ENCODE assay signal across 9 cellular contexts in the genomic region with DNA sequence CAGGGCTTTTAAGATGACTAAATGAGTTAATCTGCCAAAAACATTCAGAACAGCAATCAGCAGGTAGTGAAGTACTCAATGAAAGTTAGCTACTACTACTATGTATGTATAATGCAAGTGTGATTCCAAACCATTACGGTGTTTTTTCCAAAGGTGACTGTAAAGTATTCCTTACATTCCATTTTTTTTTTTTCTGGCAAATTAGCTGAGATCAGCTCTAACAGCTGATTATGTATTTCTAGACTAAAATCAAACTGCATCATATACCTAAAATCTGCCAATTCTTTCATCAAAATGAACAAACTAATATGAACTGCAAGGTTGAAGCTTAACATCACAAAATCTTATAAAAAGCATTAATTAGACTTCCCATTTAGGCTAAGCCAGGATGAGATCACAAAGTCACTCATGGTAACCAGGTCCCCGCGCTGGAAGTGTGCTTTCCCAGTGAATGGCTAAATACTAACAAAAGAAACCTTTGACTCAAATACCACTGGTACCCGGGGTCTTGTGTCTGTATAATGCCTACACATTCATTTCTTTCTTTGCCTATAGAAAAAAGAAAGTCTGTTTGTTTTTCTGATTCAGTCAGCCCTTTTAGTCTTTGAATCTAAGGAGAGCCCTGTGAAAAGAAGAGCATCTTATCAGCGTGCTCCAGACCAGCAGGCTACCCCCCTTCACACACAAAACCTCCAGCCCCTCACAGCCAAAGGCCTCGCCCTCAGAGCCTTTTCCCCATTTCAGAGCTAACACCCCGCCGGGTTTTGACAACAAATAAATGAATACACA.
DNase-seq lines count a peak whose midpoint lies in the region; ATAC-seq and TF ChIP-seq lines count a peak whose summit lies in the region.
"Had no signal": no experiment of that assay in that cellular context is flagged by ENCODE, and none has a peak within 500 bp of the region (broad histone marks: within the 10 kb centered on the region; RNA-seq: fewer than 3 reads in every experiment).

No MANE protein-coding gene starts in this region.

- H3K4me1 ChIP-seq in BE2C (no peaks in the 10 kb centered on the region), colonic mucosa (peaks cover 6% of the 10 kb centered on the region), thyroid gland (peaks cover 21 to 36% of the 10 kb centered on the region in 2 donors)

- H3K27me3 ChIP-seq in BE2C: no peaks in the 10 kb centered on the region
- H3K27me3 ChIP-seq in colonic mucosa: peaks cover 11% of the 10 kb centered on the region
- no peaks in the 10 kb centered on the region for H3K27me3 ChIP-seq in thyroid gland

- no peak for ATAC-seq in naive thymus-derived CD8-positive, alpha-beta T cell

- H3K36me3 Mint-ChIP-seq in naive thymus-derived CD8-positive, alpha-beta T cell: no peaks in the 10 kb centered on the region

- WGBS in thyroid gland, 2 donors: 66 to 68% methylated on average over 8 of the region's 8 CpGs

- H3K4me1 Mint-ChIP-seq in naive thymus-derived CD8-positive, alpha-beta T cell: peaks cover 33 to 85% (median 76%) of the 10 kb centered on the region in 4 donors

- no peaks in the 10 kb centered on the region for H3K36me3 ChIP-seq in BE2C
- no peaks in the 10 kb centered on the region for H3K36me3 ChIP-seq in colonic mucosa
- H3K36me3 ChIP-seq in thyroid gland: no peaks in the 10 kb centered on the region
- H3K36me3 ChIP-seq: WERI-Rb-1 had no signal

- H3K4me3 ChIP-seq in BE2C (ENCODE audit: low read depth, low read length): peak overlapping the region; percentile 69
- H3K4me3 ChIP-seq in colonic mucosa: peak overlapping the region; percentile 71
- peak overlapping the region in 1 of 3 donors; percentile 93 for H3K4me3 ChIP-seq in thyroid gland (replicated peaks in 1 of 3)

- TF ChIP-seq CTCF in BE2C (IDR thresholded peaks at IDR 0.05; ENCODE audit: low read depth, low read length): no peak
- no peak for TF ChIP-seq CTCF in colonic mucosa (IDR thresholded peaks at IDR 0.05)
- TF ChIP-seq CTCF in thyroid gland (IDR thresholded peaks at IDR 0.05): no peak

- H3K27ac Mint-ChIP-seq in naive thymus-derived CD8-positive, alpha-beta T cell: peak overlapping the region; percentile 89 to 98 (median 93)

- no peak for TF ChIP-seq POLR2A in thyroid gland (IDR thresholded peaks at IDR 0.05)

- H3K4me3 Mint-ChIP-seq in naive thymus-derived CD8-positive, alpha-beta T cell: peak overlapping the region; percentile 86 to 99 (median 90)

- DNase-seq in BE2C: no peak
- DNase-seq in NCI-H2227 (lab: John Stamatoyannopoulos, UW; ENCODE audit: unreplicated experiment): peak; percentile 36
- DNase-seq in colonic mucosa: no peak
- DNase-seq in naive thymus-derived CD8-positive, alpha-beta T cell: no peak
- DNase-seq in mucosa of gallbladder (ENCODE audit: low spot score): no peak
- no peak for DNase-seq in GM19238 (ENCODE audit: insufficient read length, low spot score)
- no peak for DNase-seq in thyroid gland
- no peak for DNase-seq in A172 (ENCODE audit: low spot score)
- DNase-seq: WERI-Rb-1 had no signal

- H3K9me3 ChIP-seq in BE2C (no peaks in the 10 kb centered on the region), colonic mucosa (no peaks in the 10 kb centered on the region), thyroid gland (no peaks in the 10 kb centered on the region)

- H3K9ac ChIP-seq in colonic mucosa (ENCODE audit: low read depth in 2 of 2, low read length in 2 of 2): peak overlapping the region in 1 of 2 donors; percentile 16

- H3K27me3 Mint-ChIP-seq in naive thymus-derived CD8-positive, alpha-beta T cell: no peaks in the 10 kb centered on the region

- POLR2A ChIA-PET in naive thymus-derived CD8-positive, alpha-beta T cell (lab: Charles Lee): interaction anchor here (0.6 to 4.7 kb wide), 3 partner anchors 9 to 36 kb away, joined by 3 to 59 read pairs (median 3); no protein-coding TSS in a partner anchor

- H3K9me3 Mint-ChIP-seq in naive thymus-derived CD8-positive, alpha-beta T cell: peaks cover 0 to under 1% (median 0%) of the 10 kb centered on the region in 9 donors

- intact Hi-C loops in colonic mucosa (cut with DNase I): no loop called here
- intact Hi-C loops in thyroid gland (cut with DNase I): loop anchor here (10.0 kb wide), 1 partner anchor 70 kb away; no protein-coding TSS in a partner anchor

- H3K27ac ChIP-seq in colonic mucosa: peak overlapping the region; percentile 89
- no peak overlapping the region for H3K27ac ChIP-seq in thyroid gland
- H3K27ac ChIP-seq: WERI-Rb-1 had no signal
